Comparison of ENCODE assay signal across 11 cellular contexts in genomic region chr4:106365613-106366012, GRCh38. TPM values are rescaled to one million over a fixed set of nuclear protein-coding genes. Genes with fewer than 3 reads are reported as not detected.
A peak's percentile ranks its signal among the peaks of the same experiment; 100 is the strongest.
DNase-seq lines count a peak whose midpoint lies in the region; ATAC-seq, FAIRE-seq and TF ChIP-seq lines count a peak whose summit lies in the region.
"Had no signal": no experiment of that assay in that cellular context is flagged by ENCODE, and none has a peak within 500 bp of the region (broad histone marks: within the 10 kb centered on the region; RNA-seq: fewer than 3 reads in every experiment).

No MANE protein-coding gene starts in this region.

- H3K9me3 Mint-ChIP-seq in astrocyte (ENCODE audit: unreplicated experiment): no peaks in the 10 kb centered on the region
- peaks cover 6% of the 10 kb centered on the region for H3K9me3 Mint-ChIP-seq in Caco-2 (ENCODE audit: unreplicated experiment)

- peak overlapping the region; percentile 78 for H3K4me2 ChIP-seq in astrocyte (ENCODE audit: low read length)

- H2AFZ ChIP-seq in astrocyte (ENCODE audit: low read depth, low read length): no peak overlapping the region

- no peaks in the 10 kb centered on the region for H4K20me1 ChIP-seq in astrocyte (ENCODE audit: insufficient read depth, low read length)

- H3K4me3 ChIP-seq in astrocyte (ENCODE audit: insufficient read depth, low read depth, low read length): no peak overlapping the region
- no peak overlapping the region for H3K4me3 ChIP-seq in Caco-2 (ENCODE audit: low read depth, low read length)
- no peak overlapping the region for H3K4me3 ChIP-seq in esophagus muscularis mucosa

- CTCF ChIA-PET in Caco-2 (lab: Charles Lee): interaction anchor here (1.0 to 1.3 kb wide), 2 partner anchors 99 to 533 kb away, joined by 3 to 13 read pairs; no protein-coding TSS in a partner anchor

- H3K9me3 ChIP-seq in astrocyte (ENCODE audit: insufficient read depth, low read depth, low read length) (peaks cover 3% of the 10 kb centered on the region), Caco-2 (no peaks in the 10 kb centered on the region), esophagus muscularis mucosa (no peaks in the 10 kb centered on the region)
- H3K9me3 ChIP-seq: BE2C had no signal

- peak; percentile 100 for FAIRE-seq in astrocyte (lab: Jason Lieb, UNC)
- FAIRE-seq in urothelium cell line (lab: Jason Lieb, UNC): peak; percentile 86
- FAIRE-seq: kidney had no signal

- no peaks in the 10 kb centered on the region for H3K36me3 Mint-ChIP-seq in astrocyte (ENCODE audit: low read depth, unreplicated experiment)
- H3K36me3 Mint-ChIP-seq in Caco-2 (ENCODE audit: insufficient read depth, unreplicated experiment): no peaks in the 10 kb centered on the region

- H3K36me3 ChIP-seq in astrocyte (ENCODE audit: insufficient read depth, low read length) (no peaks in the 10 kb centered on the region), Caco-2 (ENCODE audit: control insufficient read depth, insufficient read depth, low read length) (no peaks in the 10 kb centered on the region), esophagus muscularis mucosa (no peaks in the 10 kb centered on the region)
- H3K36me3 ChIP-seq: BE2C had no signal

- H3K27ac Mint-ChIP-seq in astrocyte (ENCODE audit: unreplicated experiment) (peak overlapping the region; percentile 83), Caco-2 (ENCODE audit: unreplicated experiment) (no peak overlapping the region)

- POLR2A ChIA-PET in Caco-2 (lab: Charles Lee): interaction anchor here (0.6 to 0.9 kb wide), 2 partner anchors 101 to 112 kb away, joined by 3 to 4 read pairs; no protein-coding TSS in a partner anchor

- H3K9ac ChIP-seq in astrocyte (ENCODE audit: low read length): peak overlapping the region; percentile 60

- no peak overlapping the region for H3K4me3 Mint-ChIP-seq in astrocyte (ENCODE audit: unreplicated experiment)
- no peak overlapping the region for H3K4me3 Mint-ChIP-seq in Caco-2 (ENCODE audit: unreplicated experiment)

- H3K27me3 ChIP-seq in astrocyte (ENCODE audit: insufficient read depth, low read length) (no peaks in the 10 kb centered on the region), Caco-2 (replicated peaks; ENCODE audit: control insufficient read depth, insufficient read depth, low read length) (no peaks in the 10 kb centered on the region), esophagus muscularis mucosa (no peaks in the 10 kb centered on the region)

- TF ChIP-seq POLR2A in esophagus muscularis mucosa (IDR thresholded peaks at IDR 0.05; ENCODE audit: low read depth): no peak

- no TSS peak for BruUV-seq in Caco-2 (replicated peaks; lab: Mats Ljungman, UMichigan)

- no peaks in the 10 kb centered on the region for H3K27me3 Mint-ChIP-seq in astrocyte (ENCODE audit: low read depth, unreplicated experiment)
- no peaks in the 10 kb centered on the region for H3K27me3 Mint-ChIP-seq in Caco-2 (ENCODE audit: insufficient read depth, unreplicated experiment)

- WGBS in esophagus muscularis mucosa: 62% methylated on average over 1 of the region's 1 CpG

- TF ChIP-seq CTCF in astrocyte (IDR thresholded peaks at IDR 0.05; ENCODE audit: insufficient read depth, low read depth, low read length): no peak
- TF ChIP-seq CTCF in Caco-2 (IDR thresholded peaks at IDR 0.05; ENCODE audit: insufficient read depth in 1 of 2, low read depth in 1 of 2, low read length in 1 of 2, severe bottlenecking in 1 of 2, unreplicated experiment in 1 of 2): no peak
- no peak for TF ChIP-seq CTCF in esophagus muscularis mucosa (IDR thresholded peaks at IDR 0.05)

- intact Hi-C loops in Right ventricle myocardium superior (cut with DNase I): no loop called here
- intact Hi-C loops in cardiac septum (cut with DNase I): no loop called here
- intact Hi-C loops in Caco-2 (cut with micrococcal nuclease; ENCODE audit: unreplicated experiment): loop anchor here (10.0 kb wide), 2 partner anchors 219 to 379 kb away; no protein-coding TSS in a partner anchor
- intact Hi-C loops in esophagus muscularis mucosa (cut with DNase I): loop anchor here (5.0 to 10.0 kb wide), 2 partner anchors 439 to 817 kb away; no protein-coding TSS in a partner anchor

- H3K79me2 ChIP-seq in astrocyte (ENCODE audit: insufficient read depth, low read length): no peaks in the 10 kb centered on the region

- H3K4me1 Mint-ChIP-seq in astrocyte (ENCODE audit: low read depth, unreplicated experiment) (peaks cover 23% of the 10 kb centered on the region), Caco-2 (ENCODE audit: low read depth, unreplicated experiment) (peaks cover 14% of the 10 kb centered on the region)

- DNase-seq in Right ventricle myocardium superior (no peak), cardiac septum (ENCODE audit: low spot score) (no peak), astrocyte (ENCODE audit: low read depth) (peak; percentile 95), inferior parietal cortex (ENCODE audit: extremely low spot score) (peak; percentile 23), urothelium cell line (ENCODE audit: low spot score) (peak; percentile 58), Caco-2 (no peak), esophagus muscularis mucosa (ENCODE audit: extremely low spot score) (no peak)
- DNase-seq: activated gamma-delta T cell, BE2C, kidney had no signal

- no peak for TF ChIP-seq EP300 in esophagus muscularis mucosa (IDR thresholded peaks at IDR 0.05)

- H3K27ac ChIP-seq in astrocyte (ENCODE audit: low read depth, low read length) (peak overlapping the region; percentile 73), esophagus muscularis mucosa (replicated peaks in 1 of 4) (no peak overlapping the region)

- peak; percentile 82 for ATAC-seq in Right ventricle myocardium superior (ENCODE audit: poor library complexity)
- no peak for ATAC-seq in HG02642 (IDR thresholded peaks at IDR 0.05; ENCODE audit: poor library complexity, unreplicated experiment)

- H3K4me1 ChIP-seq in astrocyte (ENCODE audit: insufficient read depth, low read length) (peaks cover 11% of the 10 kb centered on the region), Caco-2 (peaks cover 23% of the 10 kb centered on the region), esophagus muscularis mucosa (peaks cover 0 to 12% (median 6%) of the 10 kb centered on the region in 4 donors)
- H3K4me1 ChIP-seq: BE2C had no signal

RNA-seq across cellular contexts. Expression of gene GIMD1, which starts 3.0 kb away (rescaled TPM):
- total RNA-seq in Right ventricle myocardium superior (not detected), cardiac septum (not detected), astrocyte (not detected in 2 replicates), Caco-2 (2022) (0.35 TPM in 1 of 2 replicates, not detected in the other), esophagus muscularis mucosa (not detected)
- total RNA-seq: kidney had no signal

RNA-seq across cellular contexts. Expression of gene AIMP1, which starts 49.3 kb away (rescaled TPM):
- 37.9 TPM for total RNA-seq in Right ventricle myocardium superior
- total RNA-seq in cardiac septum: 36.9 TPM
- 46.8 and 53.4 TPM in 2 replicates for total RNA-seq in astrocyte
- total RNA-seq in Caco-2 (2022): 130 and 143 TPM in 2 replicates
- 10 to 100 TPM; 19.1 to 29.9 (median 25.7) TPM for total RNA-seq in esophagus muscularis mucosa

RNA-seq across cellular contexts. Expression of gene TBCK, which starts 49.6 kb away (rescaled TPM):
- 17.0 TPM for total RNA-seq in Right ventricle myocardium superior
- total RNA-seq in cardiac septum: 23.7 TPM
- total RNA-seq in astrocyte: 25.8 and 27.9 TPM in 2 replicates
- 51.1 and 58.7 TPM in 2 replicates for total RNA-seq in Caco-2 (2022)
- 10 to 100 TPM; 22.7 to 28.7 (median 27.3) TPM for total RNA-seq in esophagus muscularis mucosa

Comparison
In these comparisons a context has a peak if more than half of its experiments do, and no peak if none do; other contexts are left out.
1. DNase-seq: peak in astrocyte (single experiment), inferior parietal cortex (single experiment) and urothelium cell line (single experiment); none in Right ventricle myocardium superior (single experiment), cardiac septum (single experiment), Caco-2 (0 of 2) and esophagus muscularis mucosa (single experiment).
2. intact Hi-C loops: an anchor here in Caco-2 (10.0 kb wide) and esophagus muscularis mucosa (5.0 to 10.0 kb wide); none called in Right ventricle myocardium superior and cardiac septum.